Comparison of ENCODE assay signal across 8 cellular contexts in the genomic region with DNA sequence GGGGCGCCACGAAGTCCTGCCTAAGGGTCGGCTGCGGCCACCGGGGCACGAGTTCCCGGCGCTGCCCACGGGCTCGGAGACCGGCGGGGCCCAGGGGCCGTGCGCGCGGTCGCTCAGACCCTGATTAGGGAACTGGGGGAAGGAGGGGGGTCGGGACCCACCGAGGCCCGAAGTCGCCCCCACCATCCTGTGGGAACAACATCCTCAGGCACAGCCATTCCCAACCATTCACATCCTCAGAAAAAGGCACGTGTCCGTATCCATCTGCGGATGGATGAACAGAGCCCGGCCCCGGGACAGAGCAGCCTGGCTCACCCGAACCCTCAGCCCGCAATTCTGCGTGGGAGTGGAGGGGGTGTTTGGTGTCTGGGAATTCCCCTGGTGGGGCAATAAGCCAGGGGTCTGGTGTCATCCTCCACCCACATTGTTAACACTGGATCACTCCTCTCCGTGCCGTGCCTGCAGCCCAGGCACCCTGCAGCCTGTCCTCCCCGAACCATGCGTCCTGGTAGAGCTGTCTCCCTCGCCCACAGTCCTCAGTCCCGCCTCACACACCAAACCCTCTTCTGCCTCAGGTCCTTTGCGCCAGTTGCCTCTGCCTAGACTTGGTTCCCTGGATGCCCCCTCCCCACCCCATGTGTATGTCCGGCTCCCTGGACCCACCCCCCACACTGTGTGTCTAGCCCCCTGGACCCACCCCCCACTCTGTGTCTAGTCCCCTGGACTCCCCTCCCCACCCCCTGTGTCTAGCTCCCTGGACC. TPM values are rescaled to one million over a fixed set of nuclear protein-coding genes. Genes with fewer than 3 reads are reported as not detected.
A peak's percentile ranks its signal among the peaks of the same experiment; 100 is the strongest.
DNase-seq lines count a peak whose midpoint lies in the region; ATAC-seq and TF ChIP-seq lines count a peak whose summit lies in the region.

No MANE protein-coding gene starts in this region.

- intact Hi-C loops in esophagus squamous epithelium (cut with DNase I) (no loop called here), testis (cut with DNase I; ENCODE audit: low total_unique reads) (no loop called here)

- POLR2A ChIA-PET in HEK293T (lab: Yijun Ruan, JAX) = interaction anchor here (1.2 to 2.4 kb wide), 5 partner anchors 7 to 28 kb away, joined by 4 to 6 read pairs (median 5); no protein-coding TSS in a partner anchor

- H3K27me3 ChIP-seq in esophagus squamous epithelium (peaks cover 0 to 5% (median 0%) of the 10 kb centered on the region in 4 donors), testis (no peaks in the 10 kb centered on the region)

- WGBS in esophagus squamous epithelium, 2 donors = 10 to 18% methylated on average over 16 to 18 of the region's 37 CpGs
- WGBS in testis, 2 donors = 4 to 8% methylated on average over 16 to 30 of the region's 37 CpGs

- H3K9me3 Mint-ChIP-seq in naive B cell = no peaks in the 10 kb centered on the region

- H3K4me3 ChIP-seq in esophagus squamous epithelium (peak overlapping the region; percentile 63 to 97 (median 87)), testis (peak overlapping the region; percentile 88 to 96)

- ATAC-seq in naive B cell (ENCODE audit: low read depth in 2 of 2) (peak in 1 of 2 donors; percentile 7), GM18520 (IDR thresholded peaks at IDR 0.05; ENCODE audit: unreplicated experiment) (no peak)

- TF ChIP-seq POLR2A in esophagus squamous epithelium (IDR thresholded peaks at IDR 0.05) (no peak), testis (IDR thresholded peaks at IDR 0.05) (no peak)

- no peaks in the 10 kb centered on the region for H3K36me3 Mint-ChIP-seq in naive B cell

- H3K9me3 ChIP-seq in esophagus squamous epithelium (no peaks in the 10 kb centered on the region), testis (no peaks in the 10 kb centered on the region)

- H3K4me1 ChIP-seq in esophagus squamous epithelium (peaks cover 38 to 65% (median 40%) of the 10 kb centered on the region in 3 donors), testis (peaks cover 26% of the 10 kb centered on the region)

- DNase-seq in ELF-1 (ENCODE audit: low read depth, low spot score) = peak; percentile 51
- peak; percentile 79 for DNase-seq in HEK293T (ENCODE audit: extremely low spot score)
- peak; percentile 48 for DNase-seq in NCI-H345 (lab: John Stamatoyannopoulos, UW)
- peak; percentile 64 for DNase-seq in activated T-cell treated with anti-CD3 and anti-CD28 coated beads, Interleukin-2, amount 50 U/mL, for 1 hour
- DNase-seq in esophagus squamous epithelium (lab: John Stamatoyannopoulos, UW) = no peak
- no peak for DNase-seq in naive B cell
- DNase-seq in testis = peak; percentile 80

- H3K27me3 Mint-ChIP-seq in naive B cell = peaks cover 0 to under 1% (median 0%) of the 10 kb centered on the region in 3 donors

- H3K27ac ChIP-seq in esophagus squamous epithelium = peak overlapping the region; percentile 67 to 91 (median 84)
- H3K27ac ChIP-seq in testis = peak overlapping the region; percentile 82 to 89

- CTCF ChIA-PET in HEK293T (lab: Yijun Ruan, JAX) = interaction anchor here (0.5 kb wide), 1 partner anchor 180 kb away, joined by 3 read pairs; no protein-coding TSS in a partner anchor

- peaks cover 26 to 36% (median 31%) of the 10 kb centered on the region in 3 donors for H3K4me1 Mint-ChIP-seq in naive B cell

- H3K4me3 Mint-ChIP-seq in naive B cell = peak overlapping the region; percentile 68 to 90 (median 80)

- no peaks in the 10 kb centered on the region for H3K36me3 ChIP-seq in esophagus squamous epithelium
- H3K36me3 ChIP-seq in testis (ENCODE audit: low read depth, missing control alignments) = no peaks in the 10 kb centered on the region

- no peak for TF ChIP-seq CTCF in esophagus squamous epithelium (IDR thresholded peaks at IDR 0.05)
- no peak for TF ChIP-seq CTCF in testis (IDR thresholded peaks at IDR 0.05)

- H3K27ac Mint-ChIP-seq in naive B cell = peak overlapping the region; percentile 41 to 93 (median 84)

TF ChIP-seq in HEK293T, 16 proteins besides CTCF, POLR2A, EP300 and RAD21:
- TF ChIP-seq, protein P1, sequence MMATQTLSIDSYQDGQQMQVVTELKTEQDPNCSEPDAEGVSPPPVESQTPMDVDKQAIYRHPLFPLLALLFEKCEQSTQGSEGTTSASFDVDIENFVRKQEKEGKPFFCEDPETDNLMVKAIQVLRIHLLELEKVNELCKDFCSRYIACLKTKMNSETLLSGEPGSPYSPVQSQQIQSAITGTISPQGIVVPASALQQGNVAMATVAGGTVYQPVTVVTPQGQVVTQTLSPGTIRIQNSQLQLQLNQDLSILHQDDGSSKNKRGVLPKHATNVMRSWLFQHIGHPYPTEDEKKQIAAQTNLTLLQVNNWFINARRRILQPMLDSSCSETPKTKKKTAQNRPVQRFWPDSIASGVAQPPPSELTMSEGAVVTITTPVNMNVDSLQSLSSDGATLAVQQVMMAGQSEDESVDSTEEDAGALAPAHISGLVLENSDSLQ (IDR thresholded peaks at IDR 0.05) = no peak
- no peak for TF ChIP-seq LEF1 (IDR thresholded peaks at IDR 0.05; ENCODE audit: borderline replicate concordance)
- TF ChIP-seq FOXA1 (IDR thresholded peaks at IDR 0.05) = no peak
- TF ChIP-seq ELF4 (IDR thresholded peaks at IDR 0.05) = no peak
- no peak for TF ChIP-seq SUZ12 (IDR thresholded peaks at IDR 0.05)
- TF ChIP-seq BHLHE40 (IDR thresholded peaks at IDR 0.05; ENCODE audit: borderline replicate concordance) = no peak
- TF ChIP-seq SP1 (IDR thresholded peaks at IDR 0.05) = no peak

RNA-seq across cellular contexts. Expression of gene CCDC57, which starts 0.8 kb away (rescaled TPM):
- 10 to 100 TPM in 2 of 4 donors, 1 to 10 TPM in 2; 7.9 to 22.1 (median 9.8) TPM for total RNA-seq in esophagus squamous epithelium
- 10 to 100 TPM; 15.9 to 31.8 (median 26.5) TPM for polyA plus RNA-seq in naive B cell (ENCODE audit: low read depth in 6 of 6)
- total RNA-seq in testis = 100 to 1,000 TPM in 1 of 2 donors, 10 to 100 TPM in 1; 71.8 to 111 TPM
- 61.3 TPM for polyA plus RNA-seq in testis (ENCODE audit: insufficient read depth, low read depth, low replicate concordance)

RNA-seq across cellular contexts. Expression of gene SLC16A3, which starts 15.4 kb away (rescaled TPM):
- total RNA-seq in esophagus squamous epithelium (10 to 100 TPM; 18.8 to 32.9 (median 21.7) TPM), testis (10 to 100 TPM; 67.7 to 71.4 TPM)
- polyA plus RNA-seq in naive B cell (ENCODE audit: low read depth in 6 of 6) (1 to 10 TPM; 1.9 to 3.6 (median 1.9) TPM), testis (ENCODE audit: insufficient read depth, low read depth, low replicate concordance) (70.6 TPM)

Comparison
In these comparisons a context has a peak if more than half of its experiments do, and no peak if none do; other contexts are left out.
1. DNase-seq: peak in ELF-1 (single experiment), HEK293T (single experiment), NCI-H345 (single experiment), activated T-cell treated with anti-CD3 and anti-CD28 coated beads, Interleukin-2, amount 50 U/mL, for 1 hour (single experiment) and testis (single experiment); none in esophagus squamous epithelium (single experiment) and naive B cell (single experiment).